Comparison of ENCODE assay signal across 9 cellular contexts in the genomic region with DNA sequence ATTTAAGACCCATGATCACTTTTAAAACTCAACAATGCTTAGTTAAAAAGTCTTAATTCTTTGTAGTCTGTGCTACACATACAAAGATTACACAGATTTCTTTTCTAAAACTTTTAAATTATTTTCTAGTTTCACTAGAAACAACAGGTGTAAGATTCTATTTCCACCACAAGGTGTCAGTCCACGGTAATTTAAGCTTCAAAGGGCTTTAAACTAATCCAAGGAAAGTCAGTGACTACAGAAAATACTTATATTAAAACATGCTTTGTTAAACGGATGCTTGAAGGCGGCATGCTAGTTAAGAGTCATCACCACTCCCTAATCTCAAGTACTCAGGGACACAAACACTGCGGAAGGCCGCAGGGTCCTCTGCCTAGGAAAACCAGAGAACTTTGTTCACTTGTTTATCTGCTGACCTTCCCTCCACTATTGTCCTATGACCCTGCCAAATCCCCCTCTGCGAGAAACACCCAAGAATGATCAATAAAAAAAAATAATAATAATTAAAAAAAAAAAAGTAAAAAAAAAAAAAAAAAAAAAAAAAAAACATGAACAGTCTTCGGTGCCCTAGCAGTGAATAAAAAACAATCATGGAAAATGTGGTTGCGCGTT. TPM values are rescaled to one million over a fixed set of nuclear protein-coding genes. Genes with fewer than 3 reads are reported as not detected.
DNase-seq lines count a peak whose midpoint lies in the region; ATAC-seq and TF ChIP-seq lines count a peak whose summit lies in the region.
"Not testable (repeated sequence)": the region's sequence is repeated elsewhere in the genome, so short reads cannot be mapped to it uniquely, and the experiment has no call there.
"Had no signal": no experiment of that assay in that cellular context is flagged by ENCODE, and none has a peak within 500 bp of the region (broad histone marks: within the 10 kb centered on the region; RNA-seq: fewer than 3 reads in every experiment).

No MANE protein-coding gene starts in this region.

- DNase-seq in CD1c-positive myeloid dendritic cell (ENCODE audit: extremely low spot score) (peak; percentile 69), LoVo (ENCODE audit: low spot score) (peak; percentile 77), NCI-H82 (lab: John Stamatoyannopoulos, UW) (peak; percentile 66)
- peak; percentile 24 for DNase-seq in activated CD4-positive, alpha-beta T cell treated with anti-CD3 and anti-CD28 coated beads, Interleukin-2, amount 10 ng/mL, durations not matched to agents 7 days and 5 days
- not testable (repeated sequence) for DNase-seq in esophagus muscularis mucosa (ENCODE audit: extremely low spot score); lower lobe of right lung
- DNase-seq in stimulated activated CD4-positive, alpha-beta T cell treated with anti-CD3 and anti-CD28 coated beads, Interleukin-4, amount 100 ng/mL, for 24 hours: peak; percentile 19

- peaks cover 5 to 11% (median 8%) of the 10 kb centered on the region in 4 donors for H3K4me1 ChIP-seq in esophagus muscularis mucosa
- not testable (repeated sequence) for H3K4me1 ChIP-seq in lower lobe of right lung

- not testable (repeated sequence) for TF ChIP-seq POLR2A in esophagus muscularis mucosa (IDR thresholded peaks at IDR 0.05; ENCODE audit: low read depth)

- H3K4me3 ChIP-seq in esophagus muscularis mucosa, lower lobe of right lung: not testable (repeated sequence)

- H3K27me3 ChIP-seq in esophagus muscularis mucosa; lower lobe of right lung (ENCODE audit: low read depth): not testable (repeated sequence)

- TF ChIP-seq CTCF in esophagus muscularis mucosa (IDR thresholded peaks at IDR 0.05): peak; percentile 60 to 64 (median 63)
- peak; percentile 59 for TF ChIP-seq CTCF in lower lobe of right lung (IDR thresholded peaks at IDR 0.05)

- ATAC-seq in GM18909 (IDR thresholded peaks at IDR 0.05; ENCODE audit: poor library complexity, unreplicated experiment) (peak; percentile 35), lower lobe of right lung (peak; percentile 12 to 25)

- TF ChIP-seq EP300 in esophagus muscularis mucosa (IDR thresholded peaks at IDR 0.05): not testable (repeated sequence)

- not testable (repeated sequence) for H3K9me3 ChIP-seq in esophagus muscularis mucosa, lower lobe of right lung

- H3K36me3 Mint-ChIP-seq in activated CD4-positive, alpha-beta T cell treated with anti-CD3 and anti-CD28 coated beads, Interleukin-2, amount 10 ng/mL, durations not matched to agents 7 days and 5 days (ENCODE audit: low read depth): not testable (repeated sequence)

- H3K27ac Mint-ChIP-seq in activated CD4-positive, alpha-beta T cell treated with anti-CD3 and anti-CD28 coated beads, Interleukin-2, amount 10 ng/mL, durations not matched to agents 7 days and 5 days: not testable (repeated sequence)

- CTCF ChIA-PET in activated CD4-positive, alpha-beta T cell treated with anti-CD3 and anti-CD28 coated beads, Interleukin-2, amount 10 ng/mL, durations not matched to agents 7 days and 5 days (lab: Charles Lee): interaction anchor here (0.6 to 1.9 kb wide), 2 partner anchors 275 to 314 kb away, joined by 3 to 6 read pairs; no protein-coding TSS in a partner anchor

- not testable (repeated sequence) for H3K9me3 Mint-ChIP-seq in activated CD4-positive, alpha-beta T cell treated with anti-CD3 and anti-CD28 coated beads, Interleukin-2, amount 10 ng/mL, durations not matched to agents 7 days and 5 days

- POLR2A ChIA-PET in activated CD4-positive, alpha-beta T cell treated with anti-CD3 and anti-CD28 coated beads, Interleukin-2, amount 10 ng/mL, durations not matched to agents 7 days and 5 days (lab: Charles Lee): not testable (repeated sequence)

- H3K36me3 ChIP-seq in esophagus muscularis mucosa, lower lobe of right lung: not testable (repeated sequence)

- not testable (repeated sequence) for H3K4me1 Mint-ChIP-seq in activated CD4-positive, alpha-beta T cell treated with anti-CD3 and anti-CD28 coated beads, Interleukin-2, amount 10 ng/mL, durations not matched to agents 7 days and 5 days

- intact Hi-C loops in esophagus muscularis mucosa (cut with DNase I): loop anchor here (5.0 kb wide), 1 partner anchor 275 kb away; no protein-coding TSS in a partner anchor
- intact Hi-C loops in lower lobe of right lung (cut with DNase I): loop anchor here (10.0 kb wide), 1 partner anchor 272 kb away; no protein-coding TSS in a partner anchor

- H3K27me3 Mint-ChIP-seq in activated CD4-positive, alpha-beta T cell treated with anti-CD3 and anti-CD28 coated beads, Interleukin-2, amount 10 ng/mL, durations not matched to agents 7 days and 5 days: peaks cover 20% of the 10 kb centered on the region

- H3K4me3 Mint-ChIP-seq in activated CD4-positive, alpha-beta T cell treated with anti-CD3 and anti-CD28 coated beads, Interleukin-2, amount 10 ng/mL, durations not matched to agents 7 days and 5 days: not testable (repeated sequence)

- not testable (repeated sequence) for H3K27ac ChIP-seq in esophagus muscularis mucosa (replicated peaks in 1 of 4); lower lobe of right lung

- 45% methylated on average over 9 of the region's 9 CpGs for WGBS in esophagus muscularis mucosa

RNA-seq across cellular contexts. Expression of a gene that starts 1.5 kb away (rescaled TPM):
- not detected for total RNA-seq in activated CD4-positive, alpha-beta T cell treated with anti-CD3 and anti-CD28 coated beads, Interleukin-2, amount 10 ng/mL, durations not matched to agents 7 days and 5 days
- total RNA-seq in esophagus muscularis mucosa (10 to 100 TPM in 1 of 4 donors, 1 to 10 TPM in 3; 2.9 to 14.6 (median 8.8) TPM), lower lobe of right lung (8.2 TPM)

RNA-seq across cellular contexts. Expression of a gene that starts 58.8 kb away (rescaled TPM):
- not detected for total RNA-seq in activated CD4-positive, alpha-beta T cell treated with anti-CD3 and anti-CD28 coated beads, Interleukin-2, amount 10 ng/mL, durations not matched to agents 7 days and 5 days
- total RNA-seq in esophagus muscularis mucosa (10 to 100 TPM; 16.1 to 22.5 (median 19.3) TPM), lower lobe of right lung (13.4 TPM)
- total RNA-seq: activated T-helper 2 cell treated with anti-CD3 and anti-CD28 coated beads, Interferon-gamma antibody, Interleukin-2, Interleukin-4, amounts not matched to agents 10 μg/mL and 5 μg/mL and 100 μg/mL, durations not matched to agents 14 hours and 24 hours and 36 hours had no signal

Comparison
In these comparisons a context has a peak if more than half of its experiments do, and no peak if none do; other contexts are left out.
1. RNA of a gene that starts 58.8 kb away (total RNA-seq): 16.1 to 22.5 TPM in esophagus muscularis mucosa and 13.4 TPM in lower lobe of right lung (single experiment); not detected in activated CD4-positive, alpha-beta T cell treated with anti-CD3 and anti-CD28 coated beads, Interleukin-2, amount 10 ng/mL, durations not matched to agents 7 days and 5 days; every median in the first group is over 10 times any median in the second.